In the genomic region with DNA sequence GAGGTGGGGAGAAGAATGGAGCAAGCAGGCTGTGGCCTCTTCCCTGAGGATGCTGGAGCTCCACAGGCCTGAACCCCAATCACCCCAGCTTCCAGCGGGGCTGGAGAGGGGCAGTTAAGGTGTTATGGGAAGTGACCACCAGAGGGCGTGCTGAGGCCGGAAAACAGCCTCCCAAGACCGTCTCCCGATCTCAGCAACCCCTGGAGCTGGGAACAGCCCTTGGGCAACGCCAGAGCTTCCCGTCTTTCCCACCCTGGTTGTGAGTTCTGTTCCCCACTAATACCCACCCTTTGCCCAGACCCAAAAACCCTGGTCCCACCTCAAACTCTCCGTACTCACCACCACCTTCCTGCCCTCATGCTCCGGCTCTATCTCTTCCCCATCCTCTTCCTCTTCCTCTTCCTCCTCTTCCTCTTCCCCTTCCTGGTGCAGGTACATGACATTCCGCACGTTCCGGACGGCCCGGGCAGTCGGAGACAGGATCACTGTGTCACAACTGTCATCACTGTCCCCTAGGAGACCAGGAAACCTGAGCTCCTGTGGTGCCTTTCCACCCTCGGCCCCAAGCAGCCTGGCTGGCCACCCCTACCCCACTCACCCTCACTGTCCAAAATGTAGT, we compare ENCODE assay signal across 9 cellular contexts. TPM values are rescaled to one million over a fixed set of nuclear protein-coding genes. Genes with fewer than 3 reads are reported as not detected.
DNase-seq lines count a peak whose midpoint lies in the region; ATAC-seq and TF ChIP-seq lines count a peak whose summit lies in the region.
"Had no signal": no experiment of that assay in that cellular context is flagged by ENCODE, and none has a peak within 500 bp of the region (broad histone marks: within the 10 kb centered on the region; RNA-seq: fewer than 3 reads in every experiment).

No MANE protein-coding gene starts in this region.

- ATAC-seq in GM18867 (IDR thresholded peaks at IDR 0.05; ENCODE audit: unreplicated experiment): no peak

- peaks cover 81% of the 10 kb centered on the region for H3K4me1 ChIP-seq in suprapubic skin

- H3K36me3 Mint-ChIP-seq in CD14-positive monocyte: peaks cover 76 to 81% of the 10 kb centered on the region in 2 donors
- peaks cover 22% of the 10 kb centered on the region for H3K36me3 Mint-ChIP-seq in activated T-helper 1 cell treated with anti-CD3 and anti-CD28 coated beads, Interleukin-12 subunit alpha, Interleukin-12 subunit beta, Interleukin-2, Interleukin-4 antibody, amounts not matched to agents 30 ng/mL and 10 ng/mL and 1 ng/mL, durations not matched to agents 14 hours and 24 hours and 36 hours (ENCODE audit: low read depth)
- peaks cover 2% of the 10 kb centered on the region for H3K36me3 Mint-ChIP-seq in neural crest cell (ENCODE audit: low read depth)

- H3K27ac ChIP-seq in suprapubic skin: peak overlapping the region; percentile 68

- H3K4me3 ChIP-seq in suprapubic skin: no peak overlapping the region

- intact Hi-C loops in CD14-positive monocyte (cut with micrococcal nuclease): loop anchor here (1.0 to 5.0 kb wide), 3 partner anchors 33 to 131 kb away; a partner anchor contains a TSS
- intact Hi-C loops in activated T-helper 1 cell treated with anti-CD3 and anti-CD28 coated beads, Interleukin-12 subunit alpha, Interleukin-12 subunit beta, Interleukin-2, Interleukin-4 antibody, amounts not matched to agents 30 ng/mL and 10 ng/mL and 1 ng/mL, durations not matched to agents 14 hours and 24 hours and 36 hours (cut with micrococcal nuclease): loop anchor here (1.0 kb wide), 1 partner anchor 33 kb away; no protein-coding TSS in a partner anchor

- peak overlapping the region in 2 of 7 donors; percentile 48 to 66 for H3K27ac Mint-ChIP-seq in CD14-positive monocyte
- no peak overlapping the region for H3K27ac Mint-ChIP-seq in activated T-helper 1 cell treated with anti-CD3 and anti-CD28 coated beads, Interleukin-12 subunit alpha, Interleukin-12 subunit beta, Interleukin-2, Interleukin-4 antibody, amounts not matched to agents 30 ng/mL and 10 ng/mL and 1 ng/mL, durations not matched to agents 14 hours and 24 hours and 36 hours
- H3K27ac Mint-ChIP-seq in neural crest cell (ENCODE audit: unreplicated experiment): no peak overlapping the region

- H3K4me1 Mint-ChIP-seq in CD14-positive monocyte (peaks cover 22% of the 10 kb centered on the region), neural crest cell (peaks cover 22% of the 10 kb centered on the region)
- peaks cover 5% of the 10 kb centered on the region for H3K4me1 Mint-ChIP-seq in activated T-helper 1 cell treated with anti-CD3 and anti-CD28 coated beads, Interleukin-12 subunit alpha, Interleukin-12 subunit beta, Interleukin-2, Interleukin-4 antibody, amounts not matched to agents 30 ng/mL and 10 ng/mL and 1 ng/mL, durations not matched to agents 14 hours and 24 hours and 36 hours (ENCODE audit: low read depth)

- no peak for TF ChIP-seq EP300 in suprapubic skin (IDR thresholded peaks at IDR 0.05)

- DNase-seq in CD14-positive monocyte (ENCODE audit: low spot score) (no peak), HT1080 (ENCODE audit: low read depth) (peak; percentile 68), fibroblast of peridontal ligament (ENCODE audit: extremely low read depth) (peak; percentile 86), neural crest cell (ENCODE audit: low read depth, low spot score) (peak; percentile 79), suprapubic skin (ENCODE audit: low spot score in 2 of 2) (peak; percentile 91 to 93)
- peak; percentile 49 for DNase-seq in activated T-helper 1 cell treated with anti-CD3 and anti-CD28 coated beads, Interleukin-12 subunit alpha, Interleukin-12 subunit beta, Interleukin-2, Interleukin-4 antibody, amounts not matched to agents 30 ng/mL and 10 ng/mL and 1 ng/mL, durations not matched to agents 14 hours and 24 hours and 36 hours (ENCODE audit: low spot score)

- no peak for TF ChIP-seq POLR2A in suprapubic skin (IDR thresholded peaks at IDR 0.05)

- peaks cover 0 to 2% (median 1%) of the 10 kb centered on the region in 3 donors for H3K27me3 Mint-ChIP-seq in CD14-positive monocyte (ENCODE audit: low read depth in 3 of 3)
- H3K27me3 Mint-ChIP-seq in activated T-helper 1 cell treated with anti-CD3 and anti-CD28 coated beads, Interleukin-12 subunit alpha, Interleukin-12 subunit beta, Interleukin-2, Interleukin-4 antibody, amounts not matched to agents 30 ng/mL and 10 ng/mL and 1 ng/mL, durations not matched to agents 14 hours and 24 hours and 36 hours (ENCODE audit: insufficient read depth): no peaks in the 10 kb centered on the region
- no peaks in the 10 kb centered on the region for H3K27me3 Mint-ChIP-seq in neural crest cell (ENCODE audit: low read depth)
- H3K27me3 Mint-ChIP-seq: IgD-negative memory B cell had no signal

- H3K36me3 ChIP-seq in suprapubic skin: peaks cover 62% of the 10 kb centered on the region

- TF ChIP-seq CTCF in CD14-positive monocyte (IDR thresholded peaks at IDR 0.05): peak; percentile 96
- peak; percentile 91 for TF ChIP-seq CTCF in neural crest cell (conservative IDR thresholded peaks at IDR 0.05)
- peak; percentile 81 to 86 for TF ChIP-seq CTCF in suprapubic skin (IDR thresholded peaks at IDR 0.05)

- H3K9me3 Mint-ChIP-seq in CD14-positive monocyte (peaks cover 0 to 1% (median 0%) of the 10 kb centered on the region in 7 donors), neural crest cell (no peaks in the 10 kb centered on the region)
- H3K9me3 Mint-ChIP-seq in activated T-helper 1 cell treated with anti-CD3 and anti-CD28 coated beads, Interleukin-12 subunit alpha, Interleukin-12 subunit beta, Interleukin-2, Interleukin-4 antibody, amounts not matched to agents 30 ng/mL and 10 ng/mL and 1 ng/mL, durations not matched to agents 14 hours and 24 hours and 36 hours: no peaks in the 10 kb centered on the region
- H3K9me3 Mint-ChIP-seq: IgD-negative memory B cell had no signal

- peak overlapping the region in 1 of 2 donors; percentile 17 for H3K4me3 Mint-ChIP-seq in CD14-positive monocyte
- H3K4me3 Mint-ChIP-seq in activated T-helper 1 cell treated with anti-CD3 and anti-CD28 coated beads, Interleukin-12 subunit alpha, Interleukin-12 subunit beta, Interleukin-2, Interleukin-4 antibody, amounts not matched to agents 30 ng/mL and 10 ng/mL and 1 ng/mL, durations not matched to agents 14 hours and 24 hours and 36 hours: no peak overlapping the region
- no peak overlapping the region for H3K4me3 Mint-ChIP-seq in neural crest cell

- 14% methylated on average over 16 of the region's 16 CpGs for WGBS in suprapubic skin

- no peaks in the 10 kb centered on the region for H3K27me3 ChIP-seq in suprapubic skin

- no peaks in the 10 kb centered on the region for H3K9me3 ChIP-seq in suprapubic skin

RNA-seq across cellular contexts. Expression of a gene that starts 13.1 kb away (rescaled TPM):
- polyA plus RNA-seq in CD14-positive monocyte: 10 to 100 TPM; 21.8 to 26.9 TPM
- total RNA-seq in HT1080 (2014; rRNA removed; shearing (Covaris generic)): 11.4 and 12.7 TPM in 2 replicates
- polyA plus RNA-seq in HT1080 (2015; cell fraction: cytosol; rRNA removed): 9.2 and 11.7 TPM in 2 replicates
- 11.1 and 12.1 TPM in 2 replicates for polyA plus RNA-seq in HT1080 (2015; cell fraction: nucleus; rRNA removed)
- 32.5 TPM for polyA plus RNA-seq in PFSK-1 (2012; ENCODE audit: insufficient read length, low read depth)
- total RNA-seq in activated T-helper 1 cell treated with anti-CD3 and anti-CD28 coated beads, Interleukin-12 subunit alpha, Interleukin-12 subunit beta, Interleukin-2, Interleukin-4 antibody, amounts not matched to agents 30 ng/mL and 10 ng/mL and 1 ng/mL, durations not matched to agents 14 hours and 24 hours and 36 hours: 41.2 and 42.6 TPM in 2 replicates
- 8.8 and 11.2 TPM in 2 replicates for total RNA-seq in neural crest cell
- 10 to 100 TPM; 26.4 to 44.0 (median 34.4) TPM for total RNA-seq in suprapubic skin

RNA-seq across cellular contexts. Expression of a gene that starts 16.2 kb away (rescaled TPM):
- polyA plus RNA-seq in CD14-positive monocyte: under 1 TPM; 0.36 to 0.43 TPM
- total RNA-seq in HT1080 (2014; rRNA removed; shearing (Covaris generic)): 29.1 and 32.5 TPM in 2 replicates
- polyA plus RNA-seq in HT1080 (2015; cell fraction: cytosol; rRNA removed): 17.7 and 22.9 TPM in 2 replicates
- 104 and 109 TPM in 2 replicates for polyA plus RNA-seq in HT1080 (2015; cell fraction: nucleus; rRNA removed)
- polyA plus RNA-seq in PFSK-1 (2012; ENCODE audit: insufficient read length, low read depth): 36.9 TPM
- 2.7 and 3.1 TPM in 2 replicates for total RNA-seq in activated T-helper 1 cell treated with anti-CD3 and anti-CD28 coated beads, Interleukin-12 subunit alpha, Interleukin-12 subunit beta, Interleukin-2, Interleukin-4 antibody, amounts not matched to agents 30 ng/mL and 10 ng/mL and 1 ng/mL, durations not matched to agents 14 hours and 24 hours and 36 hours
- 14.2 and 22.8 TPM in 2 replicates for total RNA-seq in neural crest cell
- total RNA-seq in suprapubic skin: 100 to 1,000 TPM in 2 of 4 donors, 10 to 100 TPM in 2; 22.8 to 122 (median 78.2) TPM
- polyA plus RNA-seq: IgD-negative memory B cell had no signal

RNA-seq across cellular contexts. Expression of a gene that starts 31.4 kb away (rescaled TPM):
- not detected for polyA plus RNA-seq in CD14-positive monocyte
- total RNA-seq in HT1080 (2014; rRNA removed; shearing (Covaris generic)): 58.5 and 72.9 TPM in 2 replicates
- 107 and 132 TPM in 2 replicates for polyA plus RNA-seq in HT1080 (2015; cell fraction: cytosol; rRNA removed)
- polyA plus RNA-seq in HT1080 (2015; cell fraction: nucleus; rRNA removed): 65.6 and 75.6 TPM in 2 replicates
- polyA plus RNA-seq in PFSK-1 (2012; ENCODE audit: insufficient read length, low read depth): 0.82 TPM
- 0.81 TPM in 1 of 2 replicates, not detected in the other for total RNA-seq in activated T-helper 1 cell treated with anti-CD3 and anti-CD28 coated beads, Interleukin-12 subunit alpha, Interleukin-12 subunit beta, Interleukin-2, Interleukin-4 antibody, amounts not matched to agents 30 ng/mL and 10 ng/mL and 1 ng/mL, durations not matched to agents 14 hours and 24 hours and 36 hours
- 0.72 and 0.73 TPM in 2 replicates for total RNA-seq in neural crest cell
- 10 to 100 TPM; 19.2 to 97.0 (median 59.6) TPM for total RNA-seq in suprapubic skin

RNA-seq across cellular contexts. Expression of a gene that starts 37.2 kb away (rescaled TPM):
- not detected for polyA plus RNA-seq in CD14-positive monocyte
- not detected in 2 replicates for total RNA-seq in HT1080 (2014; rRNA removed; shearing (Covaris generic))
- polyA plus RNA-seq in HT1080 (2015; cell fraction: cytosol; rRNA removed): 0.12 TPM in 1 of 2 replicates, not detected in the other
- polyA plus RNA-seq in HT1080 (2015; cell fraction: nucleus; rRNA removed): 0.07 TPM in 1 of 2 replicates, not detected in the other
- polyA plus RNA-seq in PFSK-1 (2012; ENCODE audit: insufficient read length, low read depth): not detected
- not detected in 2 replicates for total RNA-seq in activated T-helper 1 cell treated with anti-CD3 and anti-CD28 coated beads, Interleukin-12 subunit alpha, Interleukin-12 subunit beta, Interleukin-2, Interleukin-4 antibody, amounts not matched to agents 30 ng/mL and 10 ng/mL and 1 ng/mL, durations not matched to agents 14 hours and 24 hours and 36 hours
- total RNA-seq in neural crest cell: not detected in 2 replicates
- not detected for total RNA-seq in suprapubic skin
- polyA plus RNA-seq: IgD-negative memory B cell had no signal

RNA-seq across cellular contexts. Expression of a gene that starts 59.8 kb away (rescaled TPM):
- polyA plus RNA-seq in CD14-positive monocyte: 10 to 100 TPM; 41.2 to 58.6 TPM
- 563 and 574 TPM in 2 replicates for total RNA-seq in HT1080 (2014; rRNA removed; shearing (Covaris generic))
- 388 and 515 TPM in 2 replicates for polyA plus RNA-seq in HT1080 (2015; cell fraction: cytosol; rRNA removed)
- 236 and 286 TPM in 2 replicates for polyA plus RNA-seq in HT1080 (2015; cell fraction: nucleus; rRNA removed)
- polyA plus RNA-seq in PFSK-1 (2012; ENCODE audit: insufficient read length, low read depth): 250 TPM
- 463 and 473 TPM in 2 replicates for total RNA-seq in activated T-helper 1 cell treated with anti-CD3 and anti-CD28 coated beads, Interleukin-12 subunit alpha, Interleukin-12 subunit beta, Interleukin-2, Interleukin-4 antibody, amounts not matched to agents 30 ng/mL and 10 ng/mL and 1 ng/mL, durations not matched to agents 14 hours and 24 hours and 36 hours
- total RNA-seq in neural crest cell (514 and 527 TPM in 2 replicates), suprapubic skin (100 to 1,000 TPM; 404 to 559 (median 485) TPM)

Comparison
In these comparisons a context has a peak if more than half of its experiments do, and no peak if none do; other contexts are left out.
1. RNA of a gene that starts 31.4 kb away (total RNA-seq): 19.2 to 97.0 TPM in suprapubic skin and 58.5 to 72.9 TPM in HT1080; 0.72 to 0.73 TPM in neural crest cell and 0.81 TPM in activated T-helper 1 cell treated with anti-CD3 and anti-CD28 coated beads, Interleukin-12 subunit alpha, Interleukin-12 subunit beta, Interleukin-2, Interleukin-4 antibody, amounts not matched to agents 30 ng/mL and 10 ng/mL and 1 ng/mL, durations not matched to agents 14 hours and 24 hours and 36 hours; every median in the first group is over 10 times any median in the second.
2. Peak in every context shown above with its lines, with median percentiles within 50 percentile points of each other: CTCF ChIP-seq.